In the genomic region with DNA sequence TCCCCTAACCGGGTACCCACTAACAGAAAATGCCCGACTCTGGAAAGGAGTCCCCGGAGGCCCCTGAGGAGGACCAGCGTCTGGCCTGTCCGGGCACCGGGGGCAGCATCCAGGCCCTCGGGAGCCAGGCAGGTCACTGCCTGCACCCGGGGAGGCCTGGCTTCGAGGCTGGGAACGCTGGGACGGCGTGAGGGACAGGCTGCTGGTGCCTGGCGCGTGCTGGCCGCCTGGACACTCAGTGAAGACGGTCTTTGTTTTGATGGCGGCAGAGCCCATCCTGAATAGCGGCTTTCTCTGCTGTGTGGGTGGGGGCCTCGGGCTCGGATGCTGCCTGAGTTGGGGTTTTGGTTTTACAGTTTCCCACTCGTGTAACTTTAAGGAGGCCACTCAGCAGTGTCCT, we compare ENCODE assay signal across 16 cellular contexts.
"Had no signal": no experiment of that assay in that cellular context is flagged by ENCODE, and none has a peak within 500 bp of the region (broad histone marks: within the 10 kb centered on the region; RNA-seq: fewer than 3 reads in every experiment).

No MANE protein-coding gene starts in this region.

- DNase-seq: activated CD4-positive, alpha-beta T cell treated with anti-CD3 and anti-CD28 coated beads for 1 hour; activated CD4-positive, alpha-beta T cell treated with anti-CD3 and anti-CD28 coated beads, Interleukin-2, amount 50 U/mL, for 48 hours; activated effector memory CD4-positive, alpha-beta T cell treated with anti-CD3 and anti-CD28 coated beads, Interleukin-2, amount 50 U/mL, for 16 hours; activated T-cell treated with anti-CD3 and anti-CD28 coated beads, Interleukin-2, amount 50 U/mL, for 4 hours; esophagus squamous epithelium; heart right ventricle; kidney; right lobe of liver; spleen; stimulated activated CD4-positive, alpha-beta T cell treated with anti-CD3 and anti-CD28 coated beads, Interleukin-2, amount 100 ng/mL, for 24 hours; stimulated activated naive CD4-positive, alpha-beta T cell; T-cell; T1000 had no signal

- H2AFZ ChIP-seq: neural progenitor cell had no signal

- H3K9ac ChIP-seq: neural progenitor cell had no signal

- ATAC-seq: activated naive CD4-positive, alpha-beta T cell treated with anti-CD3 and anti-CD28 coated beads, Interleukin-2, amount 50 U/mL, for 72 hours; activated T-cell treated with anti-CD3 and anti-CD28 coated beads, Interleukin-2, amount 50 U/mL, for 4 hours; T-cell had no signal

- H3K27ac ChIP-seq: esophagus squamous epithelium, heart right ventricle, neural progenitor cell, right lobe of liver, spleen, suprapubic skin had no signal

- H3K4me2 ChIP-seq: neural progenitor cell had no signal

- H3K4me1 ChIP-seq: esophagus squamous epithelium, right lobe of liver, suprapubic skin had no signal

- H3K4me3 ChIP-seq: esophagus squamous epithelium, heart right ventricle, neural progenitor cell, right lobe of liver, spleen, suprapubic skin had no signal

- H3K36me3 ChIP-seq: heart right ventricle, neural progenitor cell, right lobe of liver had no signal

- H3K27me3 ChIP-seq: neural progenitor cell, right lobe of liver, spleen had no signal

- H3K9me3 ChIP-seq: esophagus squamous epithelium, heart right ventricle, right lobe of liver, spleen, suprapubic skin had no signal
